In genomic region chr6:100622907-100623692, GRCh38 we compare ENCODE assay signal across 20 cellular contexts.
DNase-seq lines count a peak whose midpoint lies in the region; ATAC-seq and TF ChIP-seq lines count a peak whose summit lies in the region.
"Had no signal": no experiment of that assay in that cellular context is flagged by ENCODE, and none has a peak within 500 bp of the region (broad histone marks: within the 10 kb centered on the region; RNA-seq: fewer than 3 reads in every experiment).

No MANE protein-coding gene starts in this region.

- H3K4me3 Mint-ChIP-seq in effector memory CD8-positive, alpha-beta T cell, result no peak overlapping the region
- H3K4me3 Mint-ChIP-seq in activated T-cell treated with anti-CD3 and anti-CD28 coated beads, Interleukin-2, amount 50 U/mL, for 24 hours, result no peak overlapping the region
- H3K4me3 Mint-ChIP-seq: neural crest cell, WTC11 had no signal

- H3K27ac Mint-ChIP-seq in effector memory CD8-positive, alpha-beta T cell, result no peak overlapping the region
- no peak overlapping the region for H3K27ac Mint-ChIP-seq in activated T-cell treated with anti-CD3 and anti-CD28 coated beads, Interleukin-2, amount 50 U/mL, for 24 hours
- H3K27ac Mint-ChIP-seq: WTC11 had no signal

- ATAC-seq in foreskin keratinocyte, result peak; percentile 26
- no peak for ATAC-seq in HG03097 (IDR thresholded peaks at IDR 0.05; ENCODE audit: low FRiP score, unreplicated experiment)
- ATAC-seq in effector memory CD8-positive, alpha-beta T cell (replicated peaks), result no peak
- no peak for ATAC-seq in HG03378 (IDR thresholded peaks at IDR 0.05; ENCODE audit: unreplicated experiment)
- ATAC-seq: right cardiac atrium, WTC11 had no signal

- no peak for TF ChIP-seq CTCF in brain microvascular endothelial cell (IDR thresholded peaks at IDR 0.05; ENCODE audit: low read depth, low read length, missing control alignments)
- no peak for TF ChIP-seq CTCF in foreskin keratinocyte (conservative IDR thresholded peaks at IDR 0.05)

- H3K9me3 Mint-ChIP-seq in effector memory CD8-positive, alpha-beta T cell, result peaks cover 0 to 6% of the 10 kb centered on the region in 2 donors
- H3K9me3 Mint-ChIP-seq in activated T-cell treated with anti-CD3 and anti-CD28 coated beads, Interleukin-2, amount 50 U/mL, for 24 hours, result peaks cover 5% of the 10 kb centered on the region

- H3K36me3 ChIP-seq in brain microvascular endothelial cell (replicated peaks), result peaks cover 16% of the 10 kb centered on the region

- DNase-seq in AG08395 (ENCODE audit: low spot score) (peak; percentile 21), HS-5 (ENCODE audit: low read depth) (peak; percentile 48), brain microvascular endothelial cell (peak; percentile 43), foreskin keratinocyte (peak in 1 of 2 donors; percentile 27)
- no peak for DNase-seq in effector memory CD8-positive, alpha-beta T cell
- DNase-seq in activated T-cell treated with anti-CD3 and anti-CD28 coated beads, Interleukin-2, amount 50 U/mL, for 24 hours, result no peak
- DNase-seq: activated CD8-positive, alpha-beta memory T cell treated with anti-CD3 and anti-CD28 coated beads for 24 hours; activated effector memory CD4-positive, alpha-beta T cell treated with Interleukin-2 at 50 U/mL for 16 hours; islet precursor cell; NCI-H1930; NCI-H524 treated with DMSO at 0.1 percent for 48 hours; right cardiac atrium; T-helper 1 cell had no signal

- peaks cover 11% of the 10 kb centered on the region for H3K4me1 ChIP-seq in foreskin keratinocyte
- H3K4me1 ChIP-seq: ascending aorta had no signal

- no peak overlapping the region for H3K4me3 ChIP-seq in brain microvascular endothelial cell (ENCODE audit: low read depth, low read length)
- H3K4me3 ChIP-seq: ascending aorta; BLaER1 treated with 17β-estradiol and CSF1 and Interleukin-3, amounts not matched to agents 10 nM and 100 nM had no signal

- peaks cover 19% of the 10 kb centered on the region for H3K36me3 Mint-ChIP-seq in effector memory CD8-positive, alpha-beta T cell (ENCODE audit: insufficient read depth)
- peaks cover 75% of the 10 kb centered on the region for H3K36me3 Mint-ChIP-seq in activated T-cell treated with anti-CD3 and anti-CD28 coated beads, Interleukin-2, amount 50 U/mL, for 24 hours (ENCODE audit: low read depth)

- no peaks in the 10 kb centered on the region for H3K4me1 Mint-ChIP-seq in effector memory CD8-positive, alpha-beta T cell (ENCODE audit: low read depth in 2 of 2)
- no peaks in the 10 kb centered on the region for H3K4me1 Mint-ChIP-seq in activated T-cell treated with anti-CD3 and anti-CD28 coated beads, Interleukin-2, amount 50 U/mL, for 24 hours (ENCODE audit: low read depth)
- H3K4me1 Mint-ChIP-seq: neural crest cell, WTC11 had no signal

- H3K27ac ChIP-seq in brain microvascular endothelial cell (peak overlapping the region; percentile 34), foreskin keratinocyte (no peak overlapping the region)
- H3K27ac ChIP-seq: ascending aorta; BLaER1 treated with 17β-estradiol and CSF1 and Interleukin-3, amounts not matched to agents 10 nM and 100 nM; HL-60 had no signal

- H3K27me3 ChIP-seq in brain microvascular endothelial cell (replicated peaks) (no peaks in the 10 kb centered on the region), foreskin keratinocyte (no peaks in the 10 kb centered on the region)
- H3K27me3 ChIP-seq: ascending aorta; BLaER1 treated with 17β-estradiol and CSF1 and Interleukin-3, amounts not matched to agents 10 nM and 100 nM had no signal

- in situ Hi-C loops in brain microvascular endothelial cell (cut with HindIII; ENCODE audit: low pct_ligation_motif_present, low sequenced_read_pairs), result no loop called here

- H3K27me3 Mint-ChIP-seq in effector memory CD8-positive, alpha-beta T cell, result no peaks in the 10 kb centered on the region
- H3K27me3 Mint-ChIP-seq in activated T-cell treated with anti-CD3 and anti-CD28 coated beads, Interleukin-2, amount 50 U/mL, for 24 hours, result no peaks in the 10 kb centered on the region

Comparison
In these comparisons a context has a peak if more than half of its experiments do, and no peak if none do; other contexts are left out.
1. DNase-seq: peak in AG08395 (single experiment), HS-5 (single experiment) and brain microvascular endothelial cell (single experiment); none in effector memory CD8-positive, alpha-beta T cell (0 of 3) and activated T-cell treated with anti-CD3 and anti-CD28 coated beads, Interleukin-2, amount 50 U/mL, for 24 hours (single experiment).